In genomic region chr7:107581387-107582013, GRCh38 we compare ENCODE assay signal across 10 cellular contexts. TPM values are rescaled to one million over a fixed set of nuclear protein-coding genes. Genes with fewer than 3 reads are reported as not detected.
DNase-seq lines count a peak whose midpoint lies in the region; ATAC-seq and TF ChIP-seq lines count a peak whose summit lies in the region.
"Had no signal": no experiment of that assay in that cellular context is flagged by ENCODE, and none has a peak within 500 bp of the region (broad histone marks: within the 10 kb centered on the region; RNA-seq: fewer than 3 reads in every experiment).

No MANE protein-coding gene starts in this region.

- TF ChIP-seq CTCF in testis (IDR thresholded peaks at IDR 0.05), result no peak

- H2BK12ac ChIP-seq in neuronal stem cell (ENCODE audit: low read length), result no peak overlapping the region

- ATAC-seq in activated CD8-positive, alpha-beta memory T cell treated with anti-CD3 and anti-CD28 coated beads, Interleukin-2, amount 10 ng/mL, durations not matched to agents 7 days and 5 days, result no peak
- no peak for ATAC-seq in activated naive CD8-positive, alpha-beta T cell treated with anti-CD3 and anti-CD28 coated beads, Interleukin-2, amount 50 U/mL, for 24 hours
- no peak for ATAC-seq in GM21737 (IDR thresholded peaks at IDR 0.05; ENCODE audit: unreplicated experiment)

- H2BK120ac ChIP-seq in neuronal stem cell (ENCODE audit: low read depth, low read length), result no peak overlapping the region

- no peak overlapping the region for H2AK5ac ChIP-seq in neuronal stem cell (ENCODE audit: low read depth, low read length)

- no peak overlapping the region for H3K4ac ChIP-seq in neuronal stem cell (ENCODE audit: low read length)

- H3K4me3 Mint-ChIP-seq in activated CD8-positive, alpha-beta memory T cell treated with anti-CD3 and anti-CD28 coated beads, Interleukin-2, amount 10 ng/mL, durations not matched to agents 7 days and 5 days, result peak overlapping the region; percentile 90
- peak overlapping the region; percentile 88 for H3K4me3 Mint-ChIP-seq in activated naive CD8-positive, alpha-beta T cell treated with anti-CD3 and anti-CD28 coated beads, Interleukin-2, amount 50 U/mL, for 24 hours
- H3K4me3 Mint-ChIP-seq in immature natural killer cell, result peak overlapping the region; percentile 40 to 84 (median 84)

- H2BK5ac ChIP-seq in neuronal stem cell (ENCODE audit: low read length), result no peak overlapping the region

- no peak overlapping the region for H2BK15ac ChIP-seq in neuronal stem cell (ENCODE audit: low read length)

- CTCF ChIA-PET in activated CD8-positive, alpha-beta memory T cell treated with anti-CD3 and anti-CD28 coated beads, Interleukin-2, amount 10 ng/mL, durations not matched to agents 7 days and 5 days (lab: Charles Lee), result interaction anchor here (1.1 to 1.9 kb wide), 2 partner anchors 80 to 119 kb away, joined by 3 to 5 read pairs; no protein-coding TSS in a partner anchor

- H3K27me3 Mint-ChIP-seq in activated CD8-positive, alpha-beta memory T cell treated with anti-CD3 and anti-CD28 coated beads, Interleukin-2, amount 10 ng/mL, durations not matched to agents 7 days and 5 days, result no peaks in the 10 kb centered on the region
- no peaks in the 10 kb centered on the region for H3K27me3 Mint-ChIP-seq in activated naive CD8-positive, alpha-beta T cell treated with anti-CD3 and anti-CD28 coated beads, Interleukin-2, amount 50 U/mL, for 24 hours
- H3K27me3 Mint-ChIP-seq in immature natural killer cell (ENCODE audit: low read depth in 3 of 3), result peaks cover 3 to 6% (median 4%) of the 10 kb centered on the region in 3 donors

- H3K4me2 ChIP-seq in neuronal stem cell (ENCODE audit: insufficient read depth, low read length, poor library complexity, severe bottlenecking), result no peak overlapping the region

- DNase-seq in activated CD8-positive, alpha-beta memory T cell treated with anti-CD3 and anti-CD28 coated beads, Interleukin-2, amount 10 ng/mL, durations not matched to agents 7 days and 5 days, result no peak
- no peak for DNase-seq in activated CD8-positive, alpha-beta memory T cell treated with anti-CD3 and anti-CD28 coated beads, Interleukin-2, amount 50 U/mL, for 4 hours
- DNase-seq in activated naive CD8-positive, alpha-beta T cell treated with anti-CD3 and anti-CD28 coated beads, Interleukin-2, amount 50 U/mL, for 24 hours, result no peak
- DNase-seq in immature natural killer cell (no peak), testis (no peak), neuronal stem cell (ENCODE audit: low spot score) (no peak), H4 (ENCODE audit: low spot score) (no peak)
- DNase-seq: NCI-H146, spleen had no signal

- peak overlapping the region; percentile 56 for H3K27ac Mint-ChIP-seq in activated CD8-positive, alpha-beta memory T cell treated with anti-CD3 and anti-CD28 coated beads, Interleukin-2, amount 10 ng/mL, durations not matched to agents 7 days and 5 days
- H3K27ac Mint-ChIP-seq in activated naive CD8-positive, alpha-beta T cell treated with anti-CD3 and anti-CD28 coated beads, Interleukin-2, amount 50 U/mL, for 24 hours, result peak overlapping the region; percentile 39
- peak overlapping the region; percentile 12 to 85 (median 56) for H3K27ac Mint-ChIP-seq in immature natural killer cell

- H3K36me3 Mint-ChIP-seq in activated CD8-positive, alpha-beta memory T cell treated with anti-CD3 and anti-CD28 coated beads, Interleukin-2, amount 10 ng/mL, durations not matched to agents 7 days and 5 days, result peaks cover 29% of the 10 kb centered on the region
- peaks cover 23% of the 10 kb centered on the region for H3K36me3 Mint-ChIP-seq in activated naive CD8-positive, alpha-beta T cell treated with anti-CD3 and anti-CD28 coated beads, Interleukin-2, amount 50 U/mL, for 24 hours (ENCODE audit: low read depth)
- H3K36me3 Mint-ChIP-seq in immature natural killer cell, result peaks cover 0 to 7% (median 4%) of the 10 kb centered on the region in 3 donors

- H3K9me3 ChIP-seq in testis, result no peaks in the 10 kb centered on the region
- H3K9me3 ChIP-seq in neuronal stem cell (replicated peaks in 1 of 2; ENCODE audit: control insufficient read depth in 2 of 2, insufficient read depth in 1 of 2, low read depth in 1 of 2, low read length in 2 of 2), result no peaks in the 10 kb centered on the region
- H3K9me3 ChIP-seq: spleen had no signal

- intact Hi-C loops in testis (cut with DNase I; ENCODE audit: low total_unique reads), result no loop called here

- H3K27me3 ChIP-seq in testis (no peaks in the 10 kb centered on the region), neuronal stem cell (ENCODE audit: control insufficient read depth in 3 of 3, insufficient read depth in 3 of 3, low read depth in 1 of 3, low read length in 3 of 3) (no peaks in the 10 kb centered on the region)
- H3K27me3 ChIP-seq: spleen had no signal

- no peak overlapping the region for H3K18ac ChIP-seq in neuronal stem cell (ENCODE audit: low read length)

- no peaks in the 10 kb centered on the region for H3K79me1 ChIP-seq in neuronal stem cell (ENCODE audit: low read depth, low read length)

- no peak for TF ChIP-seq POLR2A in testis (IDR thresholded peaks at IDR 0.05)

- peak overlapping the region; percentile 89 to 97 for H3K27ac ChIP-seq in testis
- H3K27ac ChIP-seq in neuronal stem cell (replicated peaks; ENCODE audit: low read length), result no peak overlapping the region

- H3K36me3 ChIP-seq in testis (ENCODE audit: low read depth, missing control alignments) (no peaks in the 10 kb centered on the region), neuronal stem cell (replicated peaks in 1 of 2; ENCODE audit: control insufficient read depth in 2 of 2, insufficient read depth in 2 of 2, low read length in 2 of 2) (peaks cover 1 to 35% of the 10 kb centered on the region in 2 donors)

- no peak overlapping the region for H2AFZ ChIP-seq in neuronal stem cell (ENCODE audit: low read length)

- H3K4me1 Mint-ChIP-seq in activated CD8-positive, alpha-beta memory T cell treated with anti-CD3 and anti-CD28 coated beads, Interleukin-2, amount 10 ng/mL, durations not matched to agents 7 days and 5 days, result peaks cover 32% of the 10 kb centered on the region
- peaks cover 24% of the 10 kb centered on the region for H3K4me1 Mint-ChIP-seq in activated naive CD8-positive, alpha-beta T cell treated with anti-CD3 and anti-CD28 coated beads, Interleukin-2, amount 50 U/mL, for 24 hours
- peaks cover 19 to 41% of the 10 kb centered on the region in 2 donors for H3K4me1 Mint-ChIP-seq in immature natural killer cell

- no peak overlapping the region for H3K23ac ChIP-seq in neuronal stem cell (ENCODE audit: low read depth, low read length, poor library complexity)

- no peak overlapping the region for H3K14ac ChIP-seq in neuronal stem cell (ENCODE audit: low read length)

- no peak overlapping the region for H4K91ac ChIP-seq in neuronal stem cell (ENCODE audit: low read depth, low read length, poor library complexity)

- H4K8ac ChIP-seq in neuronal stem cell (ENCODE audit: low read depth, low read length), result no peak overlapping the region

- H3K9me3 Mint-ChIP-seq in activated CD8-positive, alpha-beta memory T cell treated with anti-CD3 and anti-CD28 coated beads, Interleukin-2, amount 10 ng/mL, durations not matched to agents 7 days and 5 days (ENCODE audit: low read depth), result no peaks in the 10 kb centered on the region
- no peaks in the 10 kb centered on the region for H3K9me3 Mint-ChIP-seq in activated naive CD8-positive, alpha-beta T cell treated with anti-CD3 and anti-CD28 coated beads, Interleukin-2, amount 50 U/mL, for 24 hours
- no peaks in the 10 kb centered on the region for H3K9me3 Mint-ChIP-seq in immature natural killer cell

- H3K4me3 ChIP-seq in testis (peak overlapping the region in 1 of 2 donors; percentile 95), neuronal stem cell (ENCODE audit: low read length in 2 of 2) (peak overlapping the region in 1 of 2 donors; percentile 83)

- no peak overlapping the region for H3K9ac ChIP-seq in neuronal stem cell (ENCODE audit: low read depth, low read length, poor library complexity)

- WGBS in testis, 2 donors, result 32 to 37% methylated on average over 5 of the region's 5 CpGs
- whole genome bisulfite sequencing in neuronal stem cell (ENCODE audit: extremely low coverage in 2 of 2, insufficient read length in 2 of 2, insufficient replicate concordance in 1 of 2), 2 donors, result no CpG with 5 or more reads among the region's 5 CpGs

- H3K4me1 ChIP-seq in testis (peaks cover 16% of the 10 kb centered on the region), neuronal stem cell (ENCODE audit: control insufficient read depth in 2 of 2, insufficient read depth in 1 of 2, low read depth in 1 of 2, low read length in 2 of 2) (peaks cover 0 to 4% of the 10 kb centered on the region in 2 donors)

RNA-seq across cellular contexts. Expression of gene BCAP29, which starts 1.5 kb away (rescaled TPM):
- total RNA-seq in activated CD8-positive, alpha-beta memory T cell treated with anti-CD3 and anti-CD28 coated beads, Interleukin-2, amount 10 ng/mL, durations not matched to agents 7 days and 5 days, result 10 to 100 TPM; 42.7 to 47.1 TPM
- polyA plus RNA-seq in immature natural killer cell (10 to 100 TPM; 29.9 to 65.7 (median 46.5) TPM), testis (ENCODE audit: insufficient read depth, low read depth, low replicate concordance) (121 TPM)
- 100 to 1,000 TPM; 114 to 134 TPM for total RNA-seq in testis
- polyA plus RNA-seq in neuronal stem cell (2013, experiment 1 of 2), result 21.3 TPM
- polyA plus RNA-seq in neuronal stem cell (2013, experiment 2 of 2), result 20.5 TPM
- total RNA-seq in H4 (2014; rRNA removed; shearing (Covaris generic)), result 122 and 171 TPM in 2 replicates

RNA-seq across cellular contexts. Expression of gene DUS4L, which starts 17.7 kb away (rescaled TPM):
- 10 to 100 TPM in 1 of 2 experiments, 1 to 10 TPM in 1; 9.3 to 10.2 TPM for total RNA-seq in activated CD8-positive, alpha-beta memory T cell treated with anti-CD3 and anti-CD28 coated beads, Interleukin-2, amount 10 ng/mL, durations not matched to agents 7 days and 5 days
- polyA plus RNA-seq in immature natural killer cell (1 to 10 TPM; 3.7 to 7.3 (median 4.1) TPM), testis (ENCODE audit: insufficient read depth, low read depth, low replicate concordance) (9.5 TPM)
- 10 to 100 TPM; 19.5 to 30.2 TPM for total RNA-seq in testis
- polyA plus RNA-seq in neuronal stem cell (2013, experiment 1 of 2), result 9.9 TPM
- 10.1 TPM for polyA plus RNA-seq in neuronal stem cell (2013, experiment 2 of 2)
- total RNA-seq in H4 (2014; rRNA removed; shearing (Covaris generic)), result 13.3 and 14.8 TPM in 2 replicates

RNA-seq across cellular contexts. Expression of gene COG5, which starts 17.8 kb away (rescaled TPM):
- total RNA-seq in activated CD8-positive, alpha-beta memory T cell treated with anti-CD3 and anti-CD28 coated beads, Interleukin-2, amount 10 ng/mL, durations not matched to agents 7 days and 5 days, result 10 to 100 TPM; 37.1 to 44.6 TPM
- polyA plus RNA-seq in immature natural killer cell (10 to 100 TPM; 16.8 to 30.5 (median 22.2) TPM), testis (ENCODE audit: insufficient read depth, low read depth, low replicate concordance) (27.1 TPM)
- 10 to 100 TPM; 70.6 to 76.1 TPM for total RNA-seq in testis
- 16.0 TPM for polyA plus RNA-seq in neuronal stem cell (2013, experiment 1 of 2)
- 15.2 TPM for polyA plus RNA-seq in neuronal stem cell (2013, experiment 2 of 2)
- 33.0 and 41.7 TPM in 2 replicates for total RNA-seq in H4 (2014; rRNA removed; shearing (Covaris generic))
